ENCODE assay signal across 1 cellular context in the genomic region with DNA sequence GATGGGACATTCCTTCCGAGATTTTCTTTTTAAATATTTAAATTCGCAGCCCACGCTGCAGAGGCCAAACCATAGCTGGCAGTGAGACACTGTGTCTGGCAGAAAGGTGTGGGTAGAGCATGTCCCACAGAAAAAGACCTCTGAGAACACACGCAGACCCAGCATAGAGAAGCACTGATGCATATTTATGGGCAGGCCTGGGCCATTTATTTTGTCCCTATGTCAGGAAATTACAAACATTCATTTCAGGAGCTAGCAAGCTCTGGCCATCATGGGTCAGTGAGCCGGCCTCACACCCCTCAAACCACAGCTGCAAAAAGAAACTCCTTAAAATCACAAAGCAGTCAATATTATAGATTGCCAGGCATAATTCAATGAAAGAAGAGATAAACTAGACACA.
TF ChIP-seq lines count a peak whose summit lies in the region.

No MANE protein-coding gene starts in this region.

TF ChIP-seq in SK-N-SH, 30 proteins besides CTCF, POLR2A, EP300 and RAD21:
- TF ChIP-seq ELF1 (IDR thresholded peaks at IDR 0.05) (no peak), TAF1 (IDR thresholded peaks at IDR 0.05; ENCODE audit: borderline replicate concordance, low read depth, low read length) (no peak), RXRA (IDR thresholded peaks at IDR 0.05; ENCODE audit: borderline replicate concordance, low read depth) (no peak), SIN3A (IDR thresholded peaks at IDR 0.05; ENCODE audit: borderline replicate concordance, low read depth, low read length) (no peak), POLR2AphosphoS5 (IDR thresholded peaks at IDR 0.05; ENCODE audit: low read depth, low read length) (no peak), TEAD4 (IDR thresholded peaks at IDR 0.05; ENCODE audit: borderline replicate concordance, insufficient read depth) (no peak)
- TF ChIP-seq, protein P1, sequence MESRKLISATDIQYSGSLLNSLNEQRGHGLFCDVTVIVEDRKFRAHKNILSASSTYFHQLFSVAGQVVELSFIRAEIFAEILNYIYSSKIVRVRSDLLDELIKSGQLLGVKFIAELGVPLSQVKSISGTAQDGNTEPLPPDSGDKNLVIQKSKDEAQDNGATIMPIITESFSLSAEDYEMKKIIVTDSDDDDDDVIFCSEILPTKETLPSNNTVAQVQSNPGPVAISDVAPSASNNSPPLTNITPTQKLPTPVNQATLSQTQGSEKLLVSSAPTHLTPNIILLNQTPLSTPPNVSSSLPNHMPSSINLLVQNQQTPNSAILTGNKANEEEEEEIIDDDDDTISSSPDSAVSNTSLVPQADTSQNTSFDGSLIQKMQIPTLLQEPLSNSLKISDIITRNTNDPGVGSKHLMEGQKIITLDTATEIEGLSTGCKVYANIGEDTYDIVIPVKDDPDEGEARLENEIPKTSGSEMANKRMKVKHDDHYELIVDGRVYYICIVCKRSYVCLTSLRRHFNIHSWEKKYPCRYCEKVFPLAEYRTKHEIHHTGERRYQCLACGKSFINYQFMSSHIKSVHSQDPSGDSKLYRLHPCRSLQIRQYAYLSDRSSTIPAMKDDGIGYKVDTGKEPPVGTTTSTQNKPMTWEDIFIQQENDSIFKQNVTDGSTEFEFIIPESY (IDR thresholded peaks at IDR 0.05; ENCODE audit: borderline replicate concordance, low read depth) = no peak
- TF ChIP-seq, protein P2, sequence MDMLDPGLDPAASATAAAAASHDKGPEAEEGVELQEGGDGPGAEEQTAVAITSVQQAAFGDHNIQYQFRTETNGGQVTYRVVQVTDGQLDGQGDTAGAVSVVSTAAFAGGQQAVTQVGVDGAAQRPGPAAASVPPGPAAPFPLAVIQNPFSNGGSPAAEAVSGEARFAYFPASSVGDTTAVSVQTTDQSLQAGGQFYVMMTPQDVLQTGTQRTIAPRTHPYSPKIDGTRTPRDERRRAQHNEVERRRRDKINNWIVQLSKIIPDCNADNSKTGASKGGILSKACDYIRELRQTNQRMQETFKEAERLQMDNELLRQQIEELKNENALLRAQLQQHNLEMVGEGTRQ (IDR thresholded peaks at IDR 0.05; ENCODE audit: borderline replicate concordance, low read depth, low read length) = no peak
- TF ChIP-seq, protein P3, sequence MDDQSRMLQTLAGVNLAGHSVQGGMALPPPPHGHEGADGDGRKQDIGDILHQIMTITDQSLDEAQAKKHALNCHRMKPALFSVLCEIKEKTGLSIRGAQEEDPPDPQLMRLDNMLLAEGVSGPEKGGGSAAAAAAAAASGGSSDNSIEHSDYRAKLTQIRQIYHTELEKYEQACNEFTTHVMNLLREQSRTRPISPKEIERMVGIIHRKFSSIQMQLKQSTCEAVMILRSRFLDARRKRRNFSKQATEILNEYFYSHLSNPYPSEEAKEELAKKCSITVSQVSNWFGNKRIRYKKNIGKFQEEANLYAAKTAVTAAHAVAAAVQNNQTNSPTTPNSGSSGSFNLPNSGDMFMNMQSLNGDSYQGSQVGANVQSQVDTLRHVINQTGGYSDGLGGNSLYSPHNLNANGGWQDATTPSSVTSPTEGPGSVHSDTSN (IDR thresholded peaks at IDR 0.05) = no peak
